9 cellular contexts compared by ENCODE assay signal in the genomic region with DNA sequence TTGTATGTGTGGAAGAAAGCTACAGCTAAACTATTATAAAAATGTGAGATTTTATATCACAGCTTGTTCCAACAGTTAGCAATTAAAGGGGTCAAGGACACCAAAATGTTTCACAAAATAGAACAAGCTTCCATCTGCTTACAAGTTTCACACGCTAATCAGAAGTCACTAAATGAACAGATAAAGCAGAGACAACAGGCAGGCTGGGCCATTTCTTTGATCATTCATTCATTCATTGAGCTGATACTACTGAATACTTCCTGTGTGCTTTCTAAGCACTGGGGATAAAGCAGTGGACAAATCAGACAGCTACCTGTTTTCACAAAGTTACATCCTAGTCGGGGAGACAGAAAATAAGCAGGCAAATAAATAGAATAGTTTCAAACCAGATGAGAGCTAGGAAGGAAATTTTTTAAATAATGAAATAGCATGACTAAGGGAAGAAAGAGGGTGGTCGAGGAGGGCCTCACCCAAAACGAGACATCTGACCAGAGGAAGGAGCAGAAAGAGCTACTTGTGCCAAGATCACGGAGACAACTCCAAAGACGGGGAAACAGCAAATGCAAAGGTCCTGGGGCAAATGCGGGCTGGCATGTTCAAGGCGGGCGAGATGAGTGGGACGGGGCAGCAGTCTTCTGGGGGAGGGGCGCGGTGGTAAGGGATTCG. TPM values are rescaled to one million over a fixed set of nuclear protein-coding genes. Genes with fewer than 3 reads are reported as not detected.
A peak's percentile ranks its signal among the peaks of the same experiment; 100 is the strongest.
DNase-seq lines count a peak whose midpoint lies in the region; ATAC-seq, FAIRE-seq and TF ChIP-seq lines count a peak whose summit lies in the region.
"Had no signal": no experiment of that assay in that cellular context is flagged by ENCODE, and none has a peak within 500 bp of the region (broad histone marks: within the 10 kb centered on the region; RNA-seq: fewer than 3 reads in every experiment).

No MANE protein-coding gene starts in this region.

- H4K20me1 ChIP-seq in BLaER1 = peaks cover 57% of the 10 kb centered on the region

- H3K27me3 Mint-ChIP-seq in nephron progenitor cell (ENCODE audit: low read depth, poor library complexity) = peaks cover 6% of the 10 kb centered on the region

- H3K36me3 ChIP-seq in BLaER1 (peaks cover 28% of the 10 kb centered on the region), MG63 (peaks cover 43% of the 10 kb centered on the region)

- H3K4me3 Mint-ChIP-seq in nephron progenitor cell = peak overlapping the region; percentile 87

- FAIRE-seq in GM12892 (lab: Jason Lieb, UNC) = no peak

- TF ChIP-seq CTCF in dorsolateral prefrontal cortex (IDR thresholded peaks at IDR 0.05 in 54 of 56, conservative IDR thresholded peaks at IDR 0.05 in 2 of 56; ENCODE audit: low read depth in 1 of 56, partially characterized antibody in 56 of 56) (no peak), nephron progenitor cell (IDR thresholded peaks at IDR 0.05) (no peak)

- TF ChIP-seq POLR2A in GM12892 (IDR thresholded peaks at IDR 0.05; ENCODE audit: low read depth, low read length) = no peak

- intact Hi-C loops in dorsolateral prefrontal cortex (cut with DNase I) = loop anchor here (5.0 to 10.0 kb wide), 3 partner anchors 126 to 382 kb away; no protein-coding TSS in a partner anchor

- DNase-seq in MG63 (no peak), dorsolateral prefrontal cortex (no peak), nephron progenitor cell (no peak), GM12892 (ENCODE audit: insufficient read length) (no peak), dedifferentiated amniotic fluid mesenchymal stem cell (ENCODE audit: extremely low spot score) (no peak)
- no peak for DNase-seq in stimulated activated CD4-positive, alpha-beta T cell treated with anti-CD3 and anti-CD28 coated beads, Interleukin-12 subunit alpha, Interleukin-12 subunit beta, amount 100 ng/mL, for 4 hours
- DNase-seq: NCI-H1092 treated with DMSO at 0.1 percent for 48 hours had no signal

- peak overlapping the region; percentile 53 for H3K9ac ChIP-seq in BLaER1

- H3K9me3 Mint-ChIP-seq in nephron progenitor cell = peaks cover 8% of the 10 kb centered on the region

- H3K36me3 Mint-ChIP-seq in nephron progenitor cell (ENCODE audit: low read depth) = peaks cover 40% of the 10 kb centered on the region

- no peak overlapping the region for H3K27ac Mint-ChIP-seq in nephron progenitor cell

- peak overlapping the region; percentile 96 for H3K4me3 ChIP-seq in BLaER1
- H3K4me3 ChIP-seq in MG63 = peak overlapping the region; percentile 86
- H3K4me3 ChIP-seq in dorsolateral prefrontal cortex = peak overlapping the region; percentile 55 to 99 (median 81)

- peak overlapping the region; percentile 94 for H3K4me2 ChIP-seq in BLaER1

- no peaks in the 10 kb centered on the region for H3K27me3 ChIP-seq in BLaER1
- H3K27me3 ChIP-seq in MG63 = no peaks in the 10 kb centered on the region
- no peaks in the 10 kb centered on the region for H3K27me3 ChIP-seq in dorsolateral prefrontal cortex

- H3K27ac ChIP-seq in BLaER1 = no peak overlapping the region
- peak overlapping the region in 6 of 59 donors; percentile 32 to 78 (median 66) for H3K27ac ChIP-seq in dorsolateral prefrontal cortex

- no peak for ATAC-seq in HG03571 (IDR thresholded peaks at IDR 0.05; ENCODE audit: unreplicated experiment)

- H3K4me1 ChIP-seq in BLaER1 = peaks cover 42% of the 10 kb centered on the region

- H3K4me1 Mint-ChIP-seq in nephron progenitor cell = peaks cover 33% of the 10 kb centered on the region

- 0 out of 2 replicates have a peak, but pooled peaks cover 5% of the 10 kb centered on the region for H3K9me3 ChIP-seq in BLaER1
- H3K9me3 ChIP-seq in MG63 = peaks cover 4% of the 10 kb centered on the region; the same call in 1 of the 2 replicates

RNA-seq across cellular contexts. Expression of a gene that starts 1.2 kb away (rescaled TPM):
- 97.3 and 98.2 TPM in 2 replicates for total RNA-seq in MG63 (2014; rRNA removed; shearing (Covaris generic); ENCODE audit: low replicate concordance)
- total RNA-seq in dorsolateral prefrontal cortex = 100 to 1,000 TPM in 95 of 120 experiments, 10 to 100 TPM in 25; 64.6 to 182 (median 123) TPM
- polyA plus RNA-seq in GM12892 (2012; ENCODE audit: missing spikeins) = 24.1 TPM
